Comparison of ENCODE assay signal across 1 cellular context in the genomic region with DNA sequence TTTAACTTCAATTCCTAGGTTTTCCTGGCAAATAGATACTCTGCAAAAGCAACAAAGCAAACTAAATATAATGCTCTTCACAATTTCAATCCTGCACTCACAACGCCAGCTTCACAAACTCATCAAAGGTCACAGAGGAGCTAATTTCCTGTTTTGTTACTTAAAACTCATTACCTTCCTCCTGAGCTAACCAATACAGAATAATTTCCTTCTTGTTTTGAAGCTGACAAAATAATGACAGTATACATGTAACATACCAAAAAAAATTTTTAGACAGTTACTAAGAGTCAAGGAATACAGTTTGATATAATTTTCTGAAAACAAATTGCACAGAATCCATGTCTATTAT.
TF ChIP-seq lines count a peak whose summit lies in the region.

No MANE protein-coding gene starts in this region.

TF ChIP-seq in WTC11, 78 proteins besides CTCF, POLR2A, EP300 and RAD21 (continued from another document):
- TF ChIP-seq AR (CRISPR knock-in tag; IDR thresholded peaks at IDR 0.05) (no peak), CREB1 (CRISPR knock-in tag; IDR thresholded peaks at IDR 0.05) (no peak), SMAD3 (CRISPR knock-in tag; IDR thresholded peaks at IDR 0.05; ENCODE audit: borderline replicate concordance) (no peak), TEAD4 (CRISPR knock-in tag; IDR thresholded peaks at IDR 0.05) (no peak), NR3C1 (CRISPR knock-in tag; conservative IDR thresholded peaks at IDR 0.05; ENCODE audit: low read depth) (no peak), GABPB1 (CRISPR knock-in tag; IDR thresholded peaks at IDR 0.05) (no peak), E2F5 (CRISPR knock-in tag; IDR thresholded peaks at IDR 0.05) (no peak)
